8 cellular contexts compared by ENCODE assay signal in genomic region chr10:59465089-59465488, GRCh38.
DNase-seq lines count a peak whose midpoint lies in the region; ATAC-seq and TF ChIP-seq lines count a peak whose summit lies in the region.
"Had no signal": no experiment of that assay in that cellular context is flagged by ENCODE, and none has a peak within 500 bp of the region (broad histone marks: within the 10 kb centered on the region; RNA-seq: fewer than 3 reads in every experiment).

No MANE protein-coding gene starts in this region.

- no peaks in the 10 kb centered on the region for H3K4me1 Mint-ChIP-seq in activated T-helper 1 cell treated with anti-CD3 and anti-CD28 coated beads, Interleukin-12 subunit alpha, Interleukin-12 subunit beta, Interleukin-2, Interleukin-4 antibody, amounts not matched to agents 30 ng/mL and 10 ng/mL and 1 ng/mL, durations not matched to agents 14 hours and 24 hours and 36 hours (ENCODE audit: low read depth)

- H3K27ac ChIP-seq in OCI-LY1 (ENCODE audit: low read depth, low read length, poor library complexity, severe bottlenecking): no peak overlapping the region
- no peak overlapping the region for H3K27ac ChIP-seq in ovary

- H3K79me2 ChIP-seq in OCI-LY1 (ENCODE audit: insufficient read depth, low read length): no peaks in the 10 kb centered on the region

- no peak overlapping the region for H2AFZ ChIP-seq in OCI-LY1 (ENCODE audit: low read length)

- no peak for TF ChIP-seq EP300 in ovary (IDR thresholded peaks at IDR 0.05)

- no peak for ATAC-seq in GM19455 (IDR thresholded peaks at IDR 0.05; ENCODE audit: unreplicated experiment)

- H3K4me3 Mint-ChIP-seq in activated T-helper 1 cell treated with anti-CD3 and anti-CD28 coated beads, Interleukin-12 subunit alpha, Interleukin-12 subunit beta, Interleukin-2, Interleukin-4 antibody, amounts not matched to agents 30 ng/mL and 10 ng/mL and 1 ng/mL, durations not matched to agents 14 hours and 24 hours and 36 hours: no peak overlapping the region

- intact Hi-C loops in activated T-helper 1 cell treated with anti-CD3 and anti-CD28 coated beads, Interleukin-12 subunit alpha, Interleukin-12 subunit beta, Interleukin-2, Interleukin-4 antibody, amounts not matched to agents 30 ng/mL and 10 ng/mL and 1 ng/mL, durations not matched to agents 14 hours and 24 hours and 36 hours (cut with micrococcal nuclease): no loop called here
- intact Hi-C loops in ovary (cut with DNase I): no loop called here

- no peaks in the 10 kb centered on the region for H4K20me1 ChIP-seq in OCI-LY1 (ENCODE audit: insufficient read depth, low read length)

- no peaks in the 10 kb centered on the region for H3K4me1 ChIP-seq in OCI-LY1 (ENCODE audit: insufficient read depth, low read length, severe bottlenecking)
- H3K4me1 ChIP-seq in ovary (ENCODE audit: insufficient read depth): peaks cover 2% of the 10 kb centered on the region

- H3K9ac ChIP-seq in OCI-LY1 (ENCODE audit: low read length): no peak overlapping the region

- TF ChIP-seq CTCF in OCI-LY1 (IDR thresholded peaks at IDR 0.05; ENCODE audit: low read length) (peak; percentile 21; the same call in 1 of the 2 replicates), fibroblast of pulmonary artery (IDR thresholded peaks at IDR 0.05; ENCODE audit: low read length, missing control alignments) (peak; percentile 45), ovary (IDR thresholded peaks at IDR 0.05) (no peak)

- H3K27me3 ChIP-seq in OCI-LY1 (ENCODE audit: insufficient read depth, low read length): no peaks in the 10 kb centered on the region
- H3K27me3 ChIP-seq in ovary: no peaks in the 10 kb centered on the region

- DNase-seq in GM04504 (ENCODE audit: low read depth): peak; percentile 13
- DNase-seq in fibroblast of pulmonary artery (ENCODE audit: low read depth): peak; percentile 64
- DNase-seq in renal cortical epithelial cell (ENCODE audit: low read depth): peak; percentile 68
- no peak for DNase-seq in activated T-helper 1 cell treated with anti-CD3 and anti-CD28 coated beads, Interleukin-12 subunit alpha, Interleukin-12 subunit beta, Interleukin-2, Interleukin-4 antibody, amounts not matched to agents 30 ng/mL and 10 ng/mL and 1 ng/mL, durations not matched to agents 14 hours and 24 hours and 36 hours (ENCODE audit: low spot score)
- DNase-seq in ovary: no peak
- DNase-seq: activated CD4-positive, alpha-beta T cell treated with anti-CD3 and anti-CD28 coated beads, Interleukin-2, amount 50 U/mL, for 4 hours had no signal

- H3K9me3 ChIP-seq in OCI-LY1 (ENCODE audit: low read length): no peaks in the 10 kb centered on the region
- H3K9me3 ChIP-seq in ovary: no peaks in the 10 kb centered on the region

- H3K4me3 ChIP-seq in OCI-LY1 (ENCODE audit: low read depth, low read length, poor library complexity, severe bottlenecking) (no peak overlapping the region), fibroblast of pulmonary artery (replicated peaks; ENCODE audit: low read depth, low read length) (no peak overlapping the region), ovary (no peak overlapping the region)

- no peak overlapping the region for H3K27ac Mint-ChIP-seq in activated T-helper 1 cell treated with anti-CD3 and anti-CD28 coated beads, Interleukin-12 subunit alpha, Interleukin-12 subunit beta, Interleukin-2, Interleukin-4 antibody, amounts not matched to agents 30 ng/mL and 10 ng/mL and 1 ng/mL, durations not matched to agents 14 hours and 24 hours and 36 hours

- no peaks in the 10 kb centered on the region for H3K36me3 ChIP-seq in OCI-LY1 (ENCODE audit: insufficient read depth, low read length)
- H3K36me3 ChIP-seq in ovary: no peaks in the 10 kb centered on the region

- no peaks in the 10 kb centered on the region for H3K9me2 ChIP-seq in OCI-LY1 (ENCODE audit: low read depth, low read length)

- H3K9me3 Mint-ChIP-seq in activated T-helper 1 cell treated with anti-CD3 and anti-CD28 coated beads, Interleukin-12 subunit alpha, Interleukin-12 subunit beta, Interleukin-2, Interleukin-4 antibody, amounts not matched to agents 30 ng/mL and 10 ng/mL and 1 ng/mL, durations not matched to agents 14 hours and 24 hours and 36 hours: no peaks in the 10 kb centered on the region

- TF ChIP-seq POLR2A in ovary (IDR thresholded peaks at IDR 0.05): no peak

- H3K4me2 ChIP-seq in OCI-LY1 (ENCODE audit: low read length): no peak overlapping the region

- H3F3A ChIP-seq in OCI-LY1 (ENCODE audit: insufficient read depth, low read length): no peaks in the 10 kb centered on the region

- H3K36me3 Mint-ChIP-seq in activated T-helper 1 cell treated with anti-CD3 and anti-CD28 coated beads, Interleukin-12 subunit alpha, Interleukin-12 subunit beta, Interleukin-2, Interleukin-4 antibody, amounts not matched to agents 30 ng/mL and 10 ng/mL and 1 ng/mL, durations not matched to agents 14 hours and 24 hours and 36 hours (ENCODE audit: low read depth): no peaks in the 10 kb centered on the region

- no peaks in the 10 kb centered on the region for H3K27me3 Mint-ChIP-seq in activated T-helper 1 cell treated with anti-CD3 and anti-CD28 coated beads, Interleukin-12 subunit alpha, Interleukin-12 subunit beta, Interleukin-2, Interleukin-4 antibody, amounts not matched to agents 30 ng/mL and 10 ng/mL and 1 ng/mL, durations not matched to agents 14 hours and 24 hours and 36 hours (ENCODE audit: insufficient read depth)

Comparison
In these comparisons a context has a peak if more than half of its experiments do, and no peak if none do; other contexts are left out.
1. DNase-seq: peak in GM04504 (single experiment), fibroblast of pulmonary artery (single experiment) and renal cortical epithelial cell (single experiment); none in activated T-helper 1 cell treated with anti-CD3 and anti-CD28 coated beads, Interleukin-12 subunit alpha, Interleukin-12 subunit beta, Interleukin-2, Interleukin-4 antibody, amounts not matched to agents 30 ng/mL and 10 ng/mL and 1 ng/mL, durations not matched to agents 14 hours and 24 hours and 36 hours (single experiment) and ovary (0 of 5).
2. CTCF ChIP-seq: peak in OCI-LY1 (single experiment) and fibroblast of pulmonary artery (single experiment); none in ovary (0 of 3).